In the genomic region with DNA sequence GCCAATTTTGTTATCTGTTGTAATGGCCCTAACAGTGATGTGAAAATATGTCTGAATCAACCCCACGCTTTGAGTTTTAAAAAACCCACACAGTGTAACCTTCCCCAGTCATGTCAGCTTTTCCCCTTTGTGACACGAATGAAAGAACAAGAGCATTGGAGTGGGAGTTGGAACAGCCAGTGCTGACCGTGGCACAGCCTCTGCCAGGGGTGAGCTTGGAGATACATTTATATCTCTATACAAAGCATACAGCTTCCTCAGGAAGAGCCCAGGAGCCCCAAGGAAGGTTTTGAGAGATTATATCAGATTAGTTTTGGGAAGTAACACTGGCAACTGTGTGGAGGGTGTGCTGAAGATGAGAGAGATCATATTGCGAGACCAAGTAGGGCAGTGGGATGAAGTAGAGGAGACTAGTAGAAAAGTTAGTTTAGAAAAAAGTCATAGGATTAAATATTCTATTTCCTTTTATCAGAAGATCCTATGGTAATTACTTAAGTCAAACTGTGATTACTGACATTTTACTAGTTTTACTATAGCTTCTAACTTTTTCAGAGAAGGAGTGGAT, we compare ENCODE assay signal across 1 cellular context.
TF ChIP-seq lines count a peak whose summit lies in the region.

No MANE protein-coding gene starts in this region.

TF ChIP-seq in K562, 482 proteins besides CTCF, POLR2A, EP300 and RAD21 (continued from another document):
- TF ChIP-seq, protein P1, sequence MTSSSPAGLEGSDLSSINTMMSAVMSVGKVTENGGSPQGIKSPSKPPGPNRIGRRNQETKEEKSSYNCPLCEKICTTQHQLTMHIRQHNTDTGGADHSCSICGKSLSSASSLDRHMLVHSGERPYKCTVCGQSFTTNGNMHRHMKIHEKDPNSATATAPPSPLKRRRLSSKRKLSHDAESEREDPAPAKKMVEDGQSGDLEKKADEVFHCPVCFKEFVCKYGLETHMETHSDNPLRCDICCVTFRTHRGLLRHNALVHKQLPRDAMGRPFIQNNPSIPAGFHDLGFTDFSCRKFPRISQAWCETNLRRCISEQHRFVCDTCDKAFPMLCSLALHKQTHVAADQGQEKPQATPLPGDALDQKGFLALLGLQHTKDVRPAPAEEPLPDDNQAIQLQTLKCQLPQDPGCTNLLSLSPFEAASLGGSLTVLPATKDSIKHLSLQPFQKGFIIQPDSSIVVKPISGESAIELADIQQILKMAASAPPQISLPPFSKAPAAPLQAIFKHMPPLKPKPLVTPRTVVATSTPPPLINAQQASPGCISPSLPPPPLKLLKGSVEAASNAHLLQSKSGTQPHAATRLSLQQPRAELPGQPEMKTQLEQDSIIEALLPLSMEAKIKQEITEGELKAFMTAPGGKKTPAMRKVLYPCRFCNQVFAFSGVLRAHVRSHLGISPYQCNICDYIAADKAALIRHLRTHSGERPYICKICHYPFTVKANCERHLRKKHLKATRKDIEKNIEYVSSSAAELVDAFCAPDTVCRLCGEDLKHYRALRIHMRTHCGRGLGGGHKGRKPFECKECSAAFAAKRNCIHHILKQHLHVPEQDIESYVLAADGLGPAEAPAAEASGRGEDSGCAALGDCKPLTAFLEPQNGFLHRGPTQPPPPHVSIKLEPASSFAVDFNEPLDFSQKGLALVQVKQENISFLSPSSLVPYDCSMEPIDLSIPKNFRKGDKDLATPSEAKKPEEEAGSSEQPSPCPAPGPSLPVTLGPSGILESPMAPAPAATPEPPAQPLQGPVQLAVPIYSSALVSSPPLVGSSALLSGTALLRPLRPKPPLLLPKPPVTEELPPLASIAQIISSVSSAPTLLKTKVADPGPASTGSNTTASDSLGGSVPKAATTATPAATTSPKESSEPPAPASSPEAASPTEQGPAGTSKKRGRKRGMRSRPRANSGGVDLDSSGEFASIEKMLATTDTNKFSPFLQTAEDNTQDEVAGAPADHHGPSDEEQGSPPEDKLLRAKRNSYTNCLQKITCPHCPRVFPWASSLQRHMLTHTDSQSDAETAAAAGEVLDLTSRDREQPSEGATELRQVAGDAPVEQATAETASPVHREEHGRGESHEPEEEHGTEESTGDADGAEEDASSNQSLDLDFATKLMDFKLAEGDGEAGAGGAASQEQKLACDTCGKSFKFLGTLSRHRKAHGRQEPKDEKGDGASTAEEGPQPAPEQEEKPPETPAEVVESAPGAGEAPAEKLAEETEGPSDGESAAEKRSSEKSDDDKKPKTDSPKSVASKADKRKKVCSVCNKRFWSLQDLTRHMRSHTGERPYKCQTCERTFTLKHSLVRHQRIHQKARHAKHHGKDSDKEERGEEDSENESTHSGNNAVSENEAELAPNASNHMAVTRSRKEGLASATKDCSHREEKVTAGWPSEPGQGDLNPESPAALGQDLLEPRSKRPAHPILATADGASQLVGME (CRISPR knock-in tag; IDR thresholded peaks at IDR 0.05), result no peak
- peak; percentile 20; the same call in 1 of the 2 replicates for TF ChIP-seq BACH1 (tag; IDR thresholded peaks at IDR 0.05)
- TF ChIP-seq EWSR1 (IDR thresholded peaks at IDR 0.05; ENCODE audit: borderline replicate concordance, low read depth, partially characterized antibody), result no peak
- no peak for TF ChIP-seq TAF9B (IDR thresholded peaks at IDR 0.05; ENCODE audit: partially characterized antibody)
- TF ChIP-seq NFRKB (IDR thresholded peaks at IDR 0.05; ENCODE audit: low read depth), result 0 out of 2 replicates have a peak, but pooled peaks have one; percentile 40
- TF ChIP-seq ZNF76 (CRISPR knock-in tag; IDR thresholded peaks at IDR 0.05; ENCODE audit: borderline replicate concordance), result no peak
- TF ChIP-seq, protein P2, sequence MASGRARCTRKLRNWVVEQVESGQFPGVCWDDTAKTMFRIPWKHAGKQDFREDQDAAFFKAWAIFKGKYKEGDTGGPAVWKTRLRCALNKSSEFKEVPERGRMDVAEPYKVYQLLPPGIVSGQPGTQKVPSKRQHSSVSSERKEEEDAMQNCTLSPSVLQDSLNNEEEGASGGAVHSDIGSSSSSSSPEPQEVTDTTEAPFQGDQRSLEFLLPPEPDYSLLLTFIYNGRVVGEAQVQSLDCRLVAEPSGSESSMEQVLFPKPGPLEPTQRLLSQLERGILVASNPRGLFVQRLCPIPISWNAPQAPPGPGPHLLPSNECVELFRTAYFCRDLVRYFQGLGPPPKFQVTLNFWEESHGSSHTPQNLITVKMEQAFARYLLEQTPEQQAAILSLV (tag; IDR thresholded peaks at IDR 0.05), result no peak
- TF ChIP-seq ZNF184 (CRISPR knock-in tag; IDR thresholded peaks at IDR 0.05), result no peak
- no peak for TF ChIP-seq ILF3 (IDR thresholded peaks at IDR 0.05; ENCODE audit: borderline replicate concordance)
- no peak for TF ChIP-seq TAF1 (IDR thresholded peaks at IDR 0.05; ENCODE audit: control insufficient read depth, extremely low read depth, insufficient read depth, low read length, severe bottlenecking)
- 0 out of 2 replicates have a peak, but pooled peaks have one; percentile 25 for TF ChIP-seq MEF2D (tag; conservative IDR thresholded peaks at IDR 0.05; ENCODE audit: low read depth)
- no peak for TF ChIP-seq BRCA1 (IDR thresholded peaks at IDR 0.05)
- TF ChIP-seq BRCA1 (CRISPR knock-in tag; IDR thresholded peaks at IDR 0.05), result no peak
- TF ChIP-seq, protein P3, sequence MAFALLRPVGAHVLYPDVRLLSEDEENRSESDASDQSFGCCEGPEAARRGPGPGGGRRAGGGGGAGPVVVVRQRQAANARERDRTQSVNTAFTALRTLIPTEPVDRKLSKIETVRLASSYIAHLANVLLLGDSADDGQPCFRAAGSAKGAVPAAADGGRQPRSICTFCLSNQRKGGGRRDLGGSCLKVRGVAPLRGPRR (CRISPR knock-in tag; IDR thresholded peaks at IDR 0.05), result no peak
- TF ChIP-seq, protein P4, sequence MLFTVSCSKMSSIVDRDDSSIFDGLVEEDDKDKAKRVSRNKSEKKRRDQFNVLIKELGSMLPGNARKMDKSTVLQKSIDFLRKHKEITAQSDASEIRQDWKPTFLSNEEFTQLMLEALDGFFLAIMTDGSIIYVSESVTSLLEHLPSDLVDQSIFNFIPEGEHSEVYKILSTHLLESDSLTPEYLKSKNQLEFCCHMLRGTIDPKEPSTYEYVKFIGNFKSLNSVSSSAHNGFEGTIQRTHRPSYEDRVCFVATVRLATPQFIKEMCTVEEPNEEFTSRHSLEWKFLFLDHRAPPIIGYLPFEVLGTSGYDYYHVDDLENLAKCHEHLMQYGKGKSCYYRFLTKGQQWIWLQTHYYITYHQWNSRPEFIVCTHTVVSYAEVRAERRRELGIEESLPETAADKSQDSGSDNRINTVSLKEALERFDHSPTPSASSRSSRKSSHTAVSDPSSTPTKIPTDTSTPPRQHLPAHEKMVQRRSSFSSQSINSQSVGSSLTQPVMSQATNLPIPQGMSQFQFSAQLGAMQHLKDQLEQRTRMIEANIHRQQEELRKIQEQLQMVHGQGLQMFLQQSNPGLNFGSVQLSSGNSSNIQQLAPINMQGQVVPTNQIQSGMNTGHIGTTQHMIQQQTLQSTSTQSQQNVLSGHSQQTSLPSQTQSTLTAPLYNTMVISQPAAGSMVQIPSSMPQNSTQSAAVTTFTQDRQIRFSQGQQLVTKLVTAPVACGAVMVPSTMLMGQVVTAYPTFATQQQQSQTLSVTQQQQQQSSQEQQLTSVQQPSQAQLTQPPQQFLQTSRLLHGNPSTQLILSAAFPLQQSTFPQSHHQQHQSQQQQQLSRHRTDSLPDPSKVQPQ (CRISPR knock-in tag; IDR thresholded peaks at IDR 0.05; ENCODE audit: borderline replicate concordance), result no peak
- TF ChIP-seq HNRNPL (IDR thresholded peaks at IDR 0.05; ENCODE audit: low read depth, low read length), result no peak
- TF ChIP-seq, protein P5, sequence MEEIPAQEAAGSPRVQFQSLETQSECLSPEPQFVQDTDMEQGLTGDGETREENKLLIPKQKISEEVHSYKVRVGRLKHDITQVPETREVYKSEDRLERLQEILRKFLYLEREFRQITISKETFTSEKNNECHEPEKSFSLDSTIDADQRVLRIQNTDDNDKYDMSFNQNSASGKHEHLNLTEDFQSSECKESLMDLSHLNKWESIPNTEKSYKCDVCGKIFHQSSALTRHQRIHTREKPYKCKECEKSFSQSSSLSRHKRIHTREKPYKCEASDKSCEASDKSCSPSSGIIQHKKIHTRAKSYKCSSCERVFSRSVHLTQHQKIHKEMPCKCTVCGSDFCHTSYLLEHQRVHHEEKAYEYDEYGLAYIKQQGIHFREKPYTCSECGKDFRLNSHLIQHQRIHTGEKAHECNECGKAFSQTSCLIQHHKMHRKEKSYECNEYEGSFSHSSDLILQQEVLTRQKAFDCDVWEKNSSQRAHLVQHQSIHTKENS (CRISPR knock-in tag; IDR thresholded peaks at IDR 0.05), result no peak
- no peak for TF ChIP-seq KAT8 (IDR thresholded peaks at IDR 0.05; ENCODE audit: low read depth)
- TF ChIP-seq GTF2A2 (tag; IDR thresholded peaks at IDR 0.05), result no peak
- TF ChIP-seq SMARCB1 (IDR thresholded peaks at IDR 0.05; ENCODE audit: insufficient read length, low read depth), result peak; percentile 73
- no peak for TF ChIP-seq PHF20 (IDR thresholded peaks at IDR 0.05; ENCODE audit: partially characterized antibody)
- TF ChIP-seq RBFOX2 (IDR thresholded peaks at IDR 0.05; ENCODE audit: low read depth, low read length), result no peak
- TF ChIP-seq JUND (IDR thresholded peaks at IDR 0.05; ENCODE audit: borderline replicate concordance, low read depth, low read length), result 0 out of 2 replicates have a peak, but pooled peaks have one; percentile 5
- TF ChIP-seq JUND (tag; IDR thresholded peaks at IDR 0.05; ENCODE audit: borderline replicate concordance, low read depth, low read length), result no peak; the same call in 2 of the 3 replicates
- TF ChIP-seq MEIS2 (IDR thresholded peaks at IDR 0.05; ENCODE audit: partially characterized antibody), result no peak
- TF ChIP-seq HNRNPUL1 (IDR thresholded peaks at IDR 0.05; ENCODE audit: low read length), result no peak
- TF ChIP-seq, protein P6, sequence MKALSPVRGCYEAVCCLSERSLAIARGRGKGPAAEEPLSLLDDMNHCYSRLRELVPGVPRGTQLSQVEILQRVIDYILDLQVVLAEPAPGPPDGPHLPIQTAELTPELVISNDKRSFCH (CRISPR knock-in tag; IDR thresholded peaks at IDR 0.05), result no peak
- TF ChIP-seq, protein P6 (tag; IDR thresholded peaks at IDR 0.05), result 0 out of 2 replicates have a peak, but pooled peaks have one; percentile 23
- no peak for TF ChIP-seq TEAD2 (tag; IDR thresholded peaks at IDR 0.05)
- no peak for TF ChIP-seq ZC3H8 (IDR thresholded peaks at IDR 0.05)
- TF ChIP-seq COPS2 (conservative IDR thresholded peaks at IDR 0.05), result no peak
- TF ChIP-seq HDGF (IDR thresholded peaks at IDR 0.05), result no peak
- no peak for TF ChIP-seq NCOA6 (IDR thresholded peaks at IDR 0.05)
- no peak for TF ChIP-seq ZC3H4 (CRISPR knock-in tag; IDR thresholded peaks at IDR 0.05; ENCODE audit: borderline replicate concordance)
- no peak for TF ChIP-seq POU5F1 (IDR thresholded peaks at IDR 0.05; ENCODE audit: borderline replicate concordance, low read depth, low read length, partially characterized antibody)
- TF ChIP-seq EP400 (IDR thresholded peaks at IDR 0.05), result no peak; the same call in 1 of the 2 replicates
- TF ChIP-seq ZBTB7A (IDR thresholded peaks at IDR 0.05; ENCODE audit: borderline replicate concordance, control insufficient read depth, low read depth, low read length), result no peak
- no peak for TF ChIP-seq SMAD1 (IDR thresholded peaks at IDR 0.05; ENCODE audit: low read depth, low read length, partially characterized antibody)
- peak; percentile 58; the same call in 1 of the 2 replicates for TF ChIP-seq SMARCE1 (IDR thresholded peaks at IDR 0.05)
- TF ChIP-seq YY1 (IDR thresholded peaks at IDR 0.05; ENCODE audit: borderline replicate concordance in 1 of 3, control insufficient read depth in 1 of 3, extremely low read depth in 1 of 3, insufficient read depth in 3 of 3, insufficient read length in 1 of 3, insufficient replicate concordance in 2 of 3, low read depth in 1 of 3, low read length in 2 of 3), result no peak
- no peak for TF ChIP-seq SMARCA5 (IDR thresholded peaks at IDR 0.05)
- TF ChIP-seq TEAD1 (CRISPR knock-in tag; IDR thresholded peaks at IDR 0.05), result no peak
- TF ChIP-seq ZNF695 (CRISPR knock-in tag; IDR thresholded peaks at IDR 0.05), result no peak
- TF ChIP-seq ETV6 (IDR thresholded peaks at IDR 0.05; ENCODE audit: borderline replicate concordance in 1 of 2, low read depth in 2 of 2, low read length in 1 of 2), result 0 out of 4 replicates have a peak, but pooled peaks of 1 of the 2 experiments have one; percentile 22
- no peak for TF ChIP-seq ETV6 (CRISPR knock-in tag; IDR thresholded peaks at IDR 0.05; ENCODE audit: borderline replicate concordance)
- TF ChIP-seq, protein P7, sequence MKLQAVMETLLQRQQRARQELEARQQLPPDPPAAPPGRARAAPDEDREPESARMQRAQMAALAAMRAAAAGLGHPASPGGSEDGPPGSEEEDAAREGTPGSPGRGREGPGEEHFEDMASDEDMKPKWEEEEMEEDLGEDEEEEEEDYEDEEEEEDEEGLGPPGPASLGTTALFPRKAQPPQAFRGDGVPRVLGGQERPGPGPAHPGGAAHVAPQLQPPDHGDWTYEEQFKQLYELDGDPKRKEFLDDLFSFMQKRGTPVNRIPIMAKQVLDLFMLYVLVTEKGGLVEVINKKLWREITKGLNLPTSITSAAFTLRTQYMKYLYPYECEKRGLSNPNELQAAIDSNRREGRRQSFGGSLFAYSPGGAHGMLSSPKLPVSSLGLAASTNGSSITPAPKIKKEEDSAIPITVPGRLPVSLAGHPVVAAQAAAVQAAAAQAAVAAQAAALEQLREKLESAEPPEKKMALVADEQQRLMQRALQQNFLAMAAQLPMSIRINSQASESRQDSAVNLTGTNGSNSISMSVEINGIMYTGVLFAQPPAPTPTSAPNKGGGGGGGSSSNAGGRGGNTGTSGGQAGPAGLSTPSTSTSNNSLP (IDR thresholded peaks at IDR 0.05; ENCODE audit: borderline replicate concordance, low read depth, low read length), result 0 out of 2 replicates have a peak, but pooled peaks have one; percentile 10
- no peak for TF ChIP-seq CEBPB (tag; IDR thresholded peaks at IDR 0.05)
